8 cellular contexts compared by ENCODE assay signal in genomic region chr16:28291651-28292626, GRCh38. TPM values are rescaled to one million over a fixed set of nuclear protein-coding genes. Genes with fewer than 3 reads are reported as not detected.
DNase-seq lines count a peak whose midpoint lies in the region; ATAC-seq and TF ChIP-seq lines count a peak whose summit lies in the region.

TSS of gene SBK1 (plus strand) at chr16:28292525. CDS start at chr16:28317392, 24,867 bp downstream.

- H3K4me3 ChIP-seq in GM12875 (ENCODE audit: low read depth, low read length) (peak within 1 kb of the TSS; percentile 45), astrocyte of the cerebellum (ENCODE audit: low read depth, low read length) (peak within 1 kb of the TSS; percentile 48), iPS DF 6.9 (ENCODE audit: low read length) (peak within 1 kb of the TSS; percentile 82), gastrocnemius medialis (peak within 1 kb of the TSS; percentile 59 to 72 (median 63))

- H3K36me3 ChIP-seq in iPS DF 6.9 (ENCODE audit: control insufficient read depth, insufficient read depth, low read length) (no peaks in the 10 kb centered on the region), gastrocnemius medialis (no peaks in the 10 kb centered on the region)

- ATAC-seq in HG02852 (IDR thresholded peaks at IDR 0.05; ENCODE audit: unreplicated experiment) = peak; percentile 85
- peak; percentile 82 to 86 for ATAC-seq in gastrocnemius medialis

- H3K27me3 ChIP-seq in iPS DF 6.9 (ENCODE audit: control insufficient read depth, insufficient read depth, low read length) = no peaks in the 10 kb centered on the region
- H3K27me3 ChIP-seq in gastrocnemius medialis = no peaks in the 10 kb centered on the region

- in situ Hi-C loops in astrocyte of the cerebellum (cut with HindIII; ENCODE audit: low sequenced_read_pairs) = no loop called here
- in situ Hi-C loops in gastrocnemius medialis (cut with MboI; ENCODE audit: low sequenced_read_pairs in 4 of 4) = no loop called here

- no peak for TF ChIP-seq CTCF in GM12875 (IDR thresholded peaks at IDR 0.05; ENCODE audit: borderline replicate concordance, insufficient read depth, low read depth, low read length)
- TF ChIP-seq CTCF in astrocyte of the cerebellum (IDR thresholded peaks at IDR 0.05; ENCODE audit: low read depth, low read length, missing control alignments) = no peak
- TF ChIP-seq CTCF in gastrocnemius medialis (IDR thresholded peaks at IDR 0.05 in 4 of 5, conservative IDR thresholded peaks at IDR 0.05 in 1 of 5) = no peak

- intact Hi-C loops in gastrocnemius medialis (cut with DNase I; ENCODE audit: low total_unique reads) = loop anchor here (2.0 to 10.0 kb wide), 2 partner anchors 31 to 77 kb away; partner anchors contain the start of gene XPO6

- H3K9me3 ChIP-seq in iPS DF 6.9 (ENCODE audit: control insufficient read depth, insufficient read depth, low read length) (no peaks in the 10 kb centered on the region), gastrocnemius medialis (no peaks in the 10 kb centered on the region)

- WGBS in iPS DF 6.9 (ENCODE audit: insufficient coverage, insufficient read length) = no CpG with 5 or more reads among the region's 88 CpGs

- H3K27ac ChIP-seq in iPS DF 6.9 (ENCODE audit: low read length) (no peak within 1 kb of the TSS), gastrocnemius medialis (peak within 1 kb of the TSS; percentile 76 to 83 (median 81))

- DNase-seq in NCI-H1930 (lab: John Stamatoyannopoulos, UW) = peak; percentile 74 to 92
- DNase-seq in T1000 (lab: John Stamatoyannopoulos, UW) = peak; percentile 50
- no peak for DNase-seq in astrocyte of the cerebellum (ENCODE audit: low read depth)
- no peak for DNase-seq in iPS DF 6.9 (ENCODE audit: low read depth, low spot score)
- peak; percentile 28 to 56 for DNase-seq in gastrocnemius medialis
- no peak for DNase-seq in GOT3 (lab: John Stamatoyannopoulos, UW)

- H3K4me1 ChIP-seq in iPS DF 6.9 (ENCODE audit: control insufficient read depth, insufficient read depth, low read length) (0 out of 2 replicates have a peak, but pooled peaks cover 2% of the 10 kb centered on the region), gastrocnemius medialis (peaks cover 39 to 46% of the 10 kb centered on the region in 2 donors)

- TF ChIP-seq POLR2A in gastrocnemius medialis (IDR thresholded peaks at IDR 0.05) = peak in 1 of 2 donors; percentile 41

RNA-seq across cellular contexts. Expression of gene SBK1, which starts in this region (rescaled TPM):
- 1 to 10 TPM; 1.8 to 6.4 (median 4.5) TPM for total RNA-seq in gastrocnemius medialis

Comparison
In these comparisons a context has a peak if more than half of its experiments do, and no peak if none do; other contexts are left out.
1. DNase-seq: peak in NCI-H1930 (2 of 2), T1000 (single experiment) and gastrocnemius medialis (2 of 2); none in astrocyte of the cerebellum (single experiment), iPS DF 6.9 (single experiment) and GOT3 (single experiment).
2. Peak in every context shown above with its lines, with median percentiles within 50 percentile points of each other: H3K4me3 ChIP-seq.